In genomic region chr3:89234620-89235019, GRCh38 we compare ENCODE assay signal across 35 cellular contexts.
"Had no signal": no experiment of that assay in that cellular context is flagged by ENCODE, and none has a peak within 500 bp of the region (broad histone marks: within the 10 kb centered on the region; RNA-seq: fewer than 3 reads in every experiment).

No MANE protein-coding gene starts in this region.

- DNase-seq: Kasumi-1, MG63, MM.1S, MV-4-11, NCI-H1048, NCI-H1092, NCI-H1092 treated with DMSO at 0.1 percent for 48 hours, NCI-H1105, NCI-H1105 treated with DMSO at 0.1 percent for 48 hours, NCI-H1417, NCI-H1417 treated with DMSO at 0.1 percent for 48 hours, NCI-H1436, NCI-H1436 treated with DMSO at 0.1 percent for 48 hours, NCI-H146, NCI-H1694, NCI-H1694 treated with DMSO at 0.1 percent for 48 hours, NCI-H187, NCI-H187 treated with DMSO at 0.1 percent for 48 hours, NCI-H1930, NCI-H2029, NCI-H2029 treated with DMSO at 0.1 percent for 48 hours, NCI-H2081, NCI-H2081 treated with DMSO at 0.1 percent for 48 hours, NCI-H2107, NCI-H2171, NCI-H2171 treated with DMSO at 0.1 percent for 48 hours, NCI-H2227 treated with DMSO at 0.1 percent for 48 hours, NCI-H226, NCI-H345, NCI-H446, NCI-H446 treated with DMSO at 0.1 percent for 48 hours, NCI-H510A, NCI-H510A treated with DMSO at 0.1 percent for 48 hours, NCI-H524, NCI-H524 treated with DMSO at 0.1 percent for 48 hours had no signal

- H3K9me3 ChIP-seq: MG63 had no signal

- H3K4me3 ChIP-seq: MG63 had no signal

- H3K36me3 ChIP-seq: MG63 had no signal

- H3K27me3 ChIP-seq: MG63 had no signal
